9 cellular contexts compared by ENCODE assay signal in genomic region chr11:57432714-57433163, GRCh38. TPM values are rescaled to one million over a fixed set of nuclear protein-coding genes. Genes with fewer than 3 reads are reported as not detected.
DNase-seq lines count a peak whose midpoint lies in the region; ATAC-seq and TF ChIP-seq lines count a peak whose summit lies in the region.
"Had no signal": no experiment of that assay in that cellular context is flagged by ENCODE, and none has a peak within 500 bp of the region (broad histone marks: within the 10 kb centered on the region; RNA-seq: fewer than 3 reads in every experiment).

No MANE protein-coding gene starts in this region.

- H3K4me2 ChIP-seq in hepatocyte: no peak overlapping the region

- no peak overlapping the region for H3K4me3 Mint-ChIP-seq in type B pancreatic cell

- TF ChIP-seq CTCF in AG10803 (conservative IDR thresholded peaks at IDR 0.05; ENCODE audit: low read length) (no peak), hepatocyte (IDR thresholded peaks at IDR 0.05; ENCODE audit: poor library complexity) (no peak), vagina (IDR thresholded peaks at IDR 0.05) (no peak), type B pancreatic cell (conservative IDR thresholded peaks at IDR 0.05) (no peak)

- DNase-seq in AG10803 (ENCODE audit: low read depth): peak; percentile 54
- peak; percentile 73 for DNase-seq in T1000 (lab: John Stamatoyannopoulos, UW)
- DNase-seq in hepatocyte (ENCODE audit: low spot score): peak; percentile 59
- no peak for DNase-seq in left colon
- DNase-seq in vagina (ENCODE audit: extremely low spot score in 2 of 2): no peak
- DNase-seq in type B pancreatic cell (ENCODE audit: extremely low spot score, unreplicated experiment): no peak
- DNase-seq in HT-29 (ENCODE audit: low spot score): no peak
- DNase-seq: heart right ventricle had no signal

- H3K4me1 ChIP-seq in hepatocyte (ENCODE audit: insufficient read depth): peaks cover 12% of the 10 kb centered on the region
- peaks cover 23% of the 10 kb centered on the region for H3K4me1 ChIP-seq in vagina

- WGBS in hepatocyte (ENCODE audit: low lambda C conversion rate, missing lambda C conversion rate): 49% methylated on average over 7 of the region's 7 CpGs

- peaks cover under 1% of the 10 kb centered on the region for H3K4me1 Mint-ChIP-seq in type B pancreatic cell (ENCODE audit: unreplicated experiment)

- H3K36me3 ChIP-seq in hepatocyte (replicated peaks; ENCODE audit: insufficient read depth, low read depth) (no peaks in the 10 kb centered on the region), vagina (no peaks in the 10 kb centered on the region)
- H3K36me3 ChIP-seq: heart right ventricle had no signal

- no peaks in the 10 kb centered on the region for H3K9me2 ChIP-seq in hepatocyte (replicated peaks; ENCODE audit: insufficient read depth)

- no peaks in the 10 kb centered on the region for H3K36me3 Mint-ChIP-seq in type B pancreatic cell

- H2AFZ ChIP-seq in hepatocyte: no peak overlapping the region

- no peak overlapping the region for H3K27ac Mint-ChIP-seq in type B pancreatic cell

- H3K79me2 ChIP-seq in hepatocyte: no peaks in the 10 kb centered on the region

- H3K27ac ChIP-seq in hepatocyte (peak overlapping the region; percentile 46), vagina (no peak overlapping the region)

- no peaks in the 10 kb centered on the region for H3K9me3 Mint-ChIP-seq in type B pancreatic cell

- no peaks in the 10 kb centered on the region for H4K20me1 ChIP-seq in hepatocyte (ENCODE audit: insufficient read depth, poor library complexity, severe bottlenecking)

- H3K4me3 ChIP-seq in AG10803 (ENCODE audit: low read length) (no peak overlapping the region), hepatocyte (no peak overlapping the region), vagina (no peak overlapping the region)
- H3K4me3 ChIP-seq: heart right ventricle had no signal

- intact Hi-C loops in left colon (cut with DNase I, micrococcal nuclease): no loop called here
- intact Hi-C loops in vagina (cut with DNase I): no loop called here

- no peak for TF ChIP-seq POLR2A in vagina (IDR thresholded peaks at IDR 0.05)

- ATAC-seq in HG02588 (IDR thresholded peaks at IDR 0.05; ENCODE audit: unreplicated experiment) (peak; percentile 48), left colon (no peak)
- ATAC-seq: heart right ventricle had no signal

- H3K9me3 ChIP-seq in hepatocyte (ENCODE audit: low read depth): no peaks in the 10 kb centered on the region
- H3K9me3 ChIP-seq in vagina: no peaks in the 10 kb centered on the region
- H3K9me3 ChIP-seq: heart right ventricle had no signal

- no peaks in the 10 kb centered on the region for H3K27me3 ChIP-seq in hepatocyte
- H3K27me3 ChIP-seq in vagina: no peaks in the 10 kb centered on the region
- H3K27me3 ChIP-seq: heart right ventricle had no signal

- peaks cover 36% of the 10 kb centered on the region for H3K27me3 Mint-ChIP-seq in type B pancreatic cell

RNA-seq across cellular contexts. Expression of gene SLC43A3, which starts 5.8 kb away (rescaled TPM):
- total RNA-seq in hepatocyte: 10.5 and 19.3 TPM in 2 replicates
- 13.5 and 20.7 TPM in 2 replicates for polyA plus RNA-seq in hepatocyte
- 1 to 10 TPM; 6.9 to 9.6 TPM for total RNA-seq in left colon
- 53.5 TPM for total RNA-seq in vagina
- 14.0 and 20.4 TPM in 2 replicates for total RNA-seq in type B pancreatic cell (ENCODE audit: low replicate concordance)
- not detected in 2 replicates for total RNA-seq in HT-29 (2014; rRNA removed; shearing (Covaris generic))

RNA-seq across cellular contexts. Expression of gene RTN4RL2, which starts 27.6 kb away (rescaled TPM):
- total RNA-seq in hepatocyte (1.4 and 2.4 TPM in 2 replicates), left colon (under 1 TPM; 0.67 to 0.98 TPM), vagina (2.0 TPM), type B pancreatic cell (ENCODE audit: low replicate concordance) (8.6 and 10.4 TPM in 2 replicates)
- 5.8 and 10.6 TPM in 2 replicates for polyA plus RNA-seq in hepatocyte
- total RNA-seq in HT-29 (2014; rRNA removed; shearing (Covaris generic)): 0.79 and 1.1 TPM in 2 replicates

RNA-seq across cellular contexts. Expression of gene PRG2, which starts 42.3 kb away (rescaled TPM):
- total RNA-seq in hepatocyte: not detected in 2 replicates
- not detected in 2 replicates for polyA plus RNA-seq in hepatocyte
- under 1 TPM in 1 of 2 donors, not detected in 1; 0.22 TPM for total RNA-seq in left colon
- total RNA-seq in vagina: not detected
- not detected in 2 replicates for total RNA-seq in type B pancreatic cell (ENCODE audit: low replicate concordance)
- not detected in 2 replicates for total RNA-seq in HT-29 (2014; rRNA removed; shearing (Covaris generic))
- polyA plus RNA-seq: heart right ventricle had no signal

RNA-seq across cellular contexts. Expression of gene PRG3, which starts 51.8 kb away (rescaled TPM):
- total RNA-seq in hepatocyte (not detected in 2 replicates), left colon (not detected), vagina (not detected), type B pancreatic cell (ENCODE audit: low replicate concordance) (not detected in 2 replicates)
- polyA plus RNA-seq in hepatocyte: not detected in 2 replicates
- total RNA-seq in HT-29 (2014; rRNA removed; shearing (Covaris generic)): not detected in 2 replicates
- total RNA-seq: heart right ventricle had no signal
- polyA plus RNA-seq: heart right ventricle had no signal

Comparison
In these comparisons a context has a peak if more than half of its experiments do, and no peak if none do; other contexts are left out.
1. DNase-seq: peak in AG10803 (single experiment), T1000 (single experiment) and hepatocyte (single experiment); none in left colon (0 of 2), vagina (0 of 2), type B pancreatic cell (single experiment) and HT-29 (single experiment).